In the genomic region with DNA sequence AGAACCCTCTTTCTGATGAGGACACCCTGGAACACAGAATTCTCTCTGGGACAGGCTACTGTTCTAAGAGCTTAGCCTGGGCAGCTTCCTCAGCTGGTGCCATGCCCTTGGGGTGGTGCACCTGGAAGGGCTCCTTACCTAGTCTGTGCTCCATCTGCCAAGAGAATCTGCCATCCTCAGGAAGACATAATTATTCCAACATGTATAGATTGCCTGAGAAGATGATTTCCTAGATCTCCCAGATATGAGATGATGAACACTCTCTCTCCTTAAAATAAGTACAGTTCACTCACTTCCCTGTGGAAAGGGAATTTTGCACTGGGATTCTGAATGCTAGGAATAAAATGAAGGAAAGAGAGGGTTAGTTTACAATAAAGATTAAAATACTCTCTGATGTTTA, we compare ENCODE assay signal across 21 cellular contexts.
DNase-seq lines count a peak whose midpoint lies in the region.
"Had no signal": no experiment of that assay in that cellular context is flagged by ENCODE, and none has a peak within 500 bp of the region (broad histone marks: within the 10 kb centered on the region; RNA-seq: fewer than 3 reads in every experiment).

No MANE protein-coding gene starts in this region.

- peaks cover 35% of the 10 kb centered on the region for H3K4me1 ChIP-seq in SJCRH30
- H3K4me1 ChIP-seq: BLaER1 treated with 17β-estradiol and CSF1 and Interleukin-3, amounts not matched to agents 10 nM and 100 nM had no signal

- no peaks in the 10 kb centered on the region for H3K36me3 ChIP-seq in SJCRH30
- H3K36me3 ChIP-seq: BE2C; BLaER1 treated with 17β-estradiol and CSF1 and Interleukin-3, amounts not matched to agents 10 nM and 100 nM; HAP-1 had no signal

- no peaks in the 10 kb centered on the region for H3K27me3 ChIP-seq in SJCRH30
- H3K27me3 ChIP-seq: BE2C had no signal

- H3K27ac ChIP-seq in SJCRH30 = peak overlapping the region; percentile 82
- H3K27ac ChIP-seq: A549; BLaER1 treated with 17β-estradiol and CSF1 and Interleukin-3, amounts not matched to agents 10 nM and 100 nM had no signal

- no peak overlapping the region for H3K4me3 ChIP-seq in SJCRH30
- H3K4me3 ChIP-seq: A549; BLaER1 treated with 17β-estradiol and CSF1 and Interleukin-3, amounts not matched to agents 10 nM and 100 nM; HAP-1 had no signal

- no peaks in the 10 kb centered on the region for H3K9me3 ChIP-seq in SJCRH30 (replicated peaks)
- H3K9me3 ChIP-seq: A549; BE2C; BLaER1 treated with 17β-estradiol and CSF1 and Interleukin-3, amounts not matched to agents 10 nM and 100 nM; HAP-1 had no signal

- peak; percentile 61 for DNase-seq in NCI-H82 (lab: John Stamatoyannopoulos, UW)
- DNase-seq in NCI-H82 treated with DMSO at 0.1 percent for 48 hours (lab: John Stamatoyannopoulos, UW; ENCODE audit: unreplicated experiment) = no peak
- DNase-seq in NCI-H524 (lab: John Stamatoyannopoulos, UW) = peak; percentile 60 to 88
- peak; percentile 43 to 68 for DNase-seq in SJCRH30
- DNase-seq in GDM1 (lab: John Stamatoyannopoulos, UW) = no peak
- DNase-seq in activated gamma-delta T cell treated with Interleukin-2 at 50 U/mL for 16 hours = no peak
- no peak for DNase-seq in NCI-H187 (lab: John Stamatoyannopoulos, UW)
- DNase-seq: 8988T; ACHN; AML-193; BE2C; CD4-positive, alpha-beta T cell; CD8-positive, alpha-beta memory T cell; DMS79; EL; GF-D8; GOT3; HFFc6 had no signal

Comparison
In these comparisons a context has a peak if more than half of its experiments do, and no peak if none do; other contexts are left out.
1. DNase-seq: peak in NCI-H82 (single experiment), NCI-H524 (2 of 2) and SJCRH30 (2 of 2); none in NCI-H82 treated with DMSO at 0.1 percent for 48 hours (single experiment), GDM1 (single experiment), activated gamma-delta T cell treated with Interleukin-2 at 50 U/mL for 16 hours (single experiment) and NCI-H187 (0 of 2).